In the genomic region with DNA sequence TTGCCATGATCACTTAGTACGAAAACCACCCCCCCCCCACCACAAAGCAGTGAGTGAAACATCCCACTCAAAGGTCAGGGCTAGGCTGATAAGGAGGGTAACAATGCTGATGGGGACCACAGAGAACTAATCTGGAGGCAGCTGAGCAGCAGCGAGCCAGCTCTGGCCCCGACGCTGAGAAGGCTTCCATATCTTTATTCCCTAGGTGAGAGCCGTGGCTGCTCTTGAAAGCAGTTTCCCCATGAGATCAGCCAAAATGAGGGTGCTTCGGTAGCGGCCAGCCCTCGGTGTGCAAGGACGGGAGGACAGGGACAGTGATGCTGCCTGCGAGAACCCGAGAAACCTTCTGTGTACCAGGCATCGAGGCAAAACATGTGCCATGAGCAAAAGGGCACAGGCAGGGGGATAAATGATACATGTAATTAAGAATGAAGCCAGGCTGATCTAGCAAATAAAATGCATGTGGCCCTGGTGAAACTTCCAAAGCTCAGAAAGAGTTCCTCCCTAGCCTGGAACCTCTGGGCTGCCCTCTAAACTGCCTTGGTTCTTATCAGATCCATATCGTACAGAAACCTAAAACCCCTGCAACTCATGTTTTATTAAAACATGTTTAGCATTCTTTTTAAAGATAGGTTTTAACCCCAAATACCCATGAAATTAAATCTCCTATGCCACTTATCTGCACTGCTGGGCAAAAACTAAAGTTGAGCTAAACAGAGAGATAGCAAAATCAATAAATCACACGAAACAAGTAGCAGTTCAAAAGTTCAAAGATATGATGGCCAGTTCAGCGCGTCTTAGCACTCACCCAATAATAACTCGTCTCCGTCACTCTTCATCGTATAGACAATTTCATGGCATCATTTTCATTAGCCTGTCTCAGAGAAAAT, we compare ENCODE assay signal across 1 cellular context.
TF ChIP-seq lines count a peak whose summit lies in the region.

No MANE protein-coding gene starts in this region.

TF ChIP-seq in HepG2, 621 proteins besides CTCF, POLR2A, EP300 and RAD21 (continued from another document and continues in another):
- TF ChIP-seq CREB1 (IDR thresholded peaks at IDR 0.05) (no peak), CREB1 (CRISPR knock-in tag; IDR thresholded peaks at IDR 0.05) (0 out of 2 replicates have a peak, but pooled peaks have one; percentile 10), DPF2 (CRISPR knock-in tag; IDR thresholded peaks at IDR 0.05; ENCODE audit: borderline replicate concordance, low read depth) (0 out of 2 replicates have a peak, but pooled peaks have one; percentile 15), SOX5 (CRISPR knock-in tag; IDR thresholded peaks at IDR 0.05; ENCODE audit: borderline replicate concordance) (0 out of 2 replicates have a peak, but pooled peaks have one; percentile 57), HNF4G (IDR thresholded peaks at IDR 0.05; ENCODE audit: borderline replicate concordance, low read depth, low read length) (peak; percentile 62; the same call in 1 of the 2 replicates), HNF4G (CRISPR knock-in tag; IDR thresholded peaks at IDR 0.05; ENCODE audit: borderline replicate concordance, low read depth) (peak; percentile 31; the same call in 1 of the 2 replicates), ZNF782 (CRISPR knock-in tag; IDR thresholded peaks at IDR 0.05; ENCODE audit: borderline replicate concordance) (0 out of 2 replicates have a peak, but pooled peaks have one; percentile 16), ISL2 (CRISPR knock-in tag; IDR thresholded peaks at IDR 0.05) (peak; percentile 61; the same call in 1 of the 2 replicates), NFYC (CRISPR knock-in tag; IDR thresholded peaks at IDR 0.05) (no peak), MTF2 (CRISPR knock-in tag; IDR thresholded peaks at IDR 0.05; ENCODE audit: borderline replicate concordance) (no peak), ZC3H4 (CRISPR knock-in tag; IDR thresholded peaks at IDR 0.05; ENCODE audit: borderline replicate concordance) (no peak), ZBTB7B (CRISPR knock-in tag; IDR thresholded peaks at IDR 0.05) (0 out of 2 replicates have a peak, but pooled peaks have one; percentile 17), SP140L (CRISPR knock-in tag; IDR thresholded peaks at IDR 0.05; ENCODE audit: borderline replicate concordance) (no peak), RXRA (CRISPR knock-in tag; IDR thresholded peaks at IDR 0.05) (no peak), ZNF3 (CRISPR knock-in tag; IDR thresholded peaks at IDR 0.05) (no peak), POLR2AphosphoS5 (IDR thresholded peaks at IDR 0.05; ENCODE audit: low read depth, low read length) (no peak), ZNF10 (CRISPR knock-in tag; IDR thresholded peaks at IDR 0.05; ENCODE audit: borderline replicate concordance, low read depth) (no peak), HDAC6 (IDR thresholded peaks at IDR 0.05; ENCODE audit: low read depth, low read length) (no peak), IKZF4 (CRISPR knock-in tag; IDR thresholded peaks at IDR 0.05; ENCODE audit: borderline replicate concordance, low read depth, not compliant biosample characterization) (no peak), ZNF230 (CRISPR knock-in tag; IDR thresholded peaks at IDR 0.05) (no peak), ATF7 (IDR thresholded peaks at IDR 0.05) (no peak), ATF7 (CRISPR knock-in tag; IDR thresholded peaks at IDR 0.05) (no peak), ZNF746 (CRISPR knock-in tag; IDR thresholded peaks at IDR 0.05) (no peak), ZNF546 (CRISPR knock-in tag; conservative IDR thresholded peaks at IDR 0.05) (no peak), ZNF180 (CRISPR knock-in tag; IDR thresholded peaks at IDR 0.05; ENCODE audit: borderline replicate concordance, low read depth) (no peak), JUN (CRISPR knock-in tag; IDR thresholded peaks at IDR 0.05) (no peak), PCBP1 (IDR thresholded peaks at IDR 0.05; ENCODE audit: borderline replicate concordance, low read depth, low read length) (no peak), IRF2 (CRISPR knock-in tag; IDR thresholded peaks at IDR 0.05) (no peak), ONECUT2 (CRISPR knock-in tag; IDR thresholded peaks at IDR 0.05) (peak; percentile 92)
- TF ChIP-seq, protein P1, sequence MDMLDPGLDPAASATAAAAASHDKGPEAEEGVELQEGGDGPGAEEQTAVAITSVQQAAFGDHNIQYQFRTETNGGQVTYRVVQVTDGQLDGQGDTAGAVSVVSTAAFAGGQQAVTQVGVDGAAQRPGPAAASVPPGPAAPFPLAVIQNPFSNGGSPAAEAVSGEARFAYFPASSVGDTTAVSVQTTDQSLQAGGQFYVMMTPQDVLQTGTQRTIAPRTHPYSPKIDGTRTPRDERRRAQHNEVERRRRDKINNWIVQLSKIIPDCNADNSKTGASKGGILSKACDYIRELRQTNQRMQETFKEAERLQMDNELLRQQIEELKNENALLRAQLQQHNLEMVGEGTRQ (IDR thresholded peaks at IDR 0.05; ENCODE audit: low read depth, low read length), result no peak
- TF ChIP-seq, protein P1 (CRISPR knock-in tag; IDR thresholded peaks at IDR 0.05; ENCODE audit: borderline replicate concordance), result no peak
- TF ChIP-seq, protein P2, sequence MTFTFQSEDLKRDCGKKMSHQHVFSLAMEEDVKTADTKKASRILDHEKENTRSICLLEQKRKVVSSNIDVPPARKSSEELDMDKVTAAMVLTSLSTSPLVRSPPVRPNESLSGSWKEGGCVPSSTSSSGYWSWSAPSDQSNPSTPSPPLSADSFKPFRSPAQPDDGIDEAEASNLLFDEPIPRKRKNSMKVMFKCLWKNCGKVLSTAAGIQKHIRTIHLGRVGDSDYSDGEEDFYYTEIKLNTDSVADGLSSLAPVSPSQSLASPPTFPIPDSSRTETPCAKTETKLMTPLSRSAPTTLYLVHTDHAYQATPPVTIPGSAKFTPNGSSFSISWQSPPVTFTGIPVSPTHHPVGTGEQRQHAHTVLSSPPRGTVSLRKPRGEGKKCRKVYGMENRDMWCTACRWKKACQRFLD (CRISPR knock-in tag; IDR thresholded peaks at IDR 0.05; ENCODE audit: borderline replicate concordance), result no peak
- TF ChIP-seq, protein P3, sequence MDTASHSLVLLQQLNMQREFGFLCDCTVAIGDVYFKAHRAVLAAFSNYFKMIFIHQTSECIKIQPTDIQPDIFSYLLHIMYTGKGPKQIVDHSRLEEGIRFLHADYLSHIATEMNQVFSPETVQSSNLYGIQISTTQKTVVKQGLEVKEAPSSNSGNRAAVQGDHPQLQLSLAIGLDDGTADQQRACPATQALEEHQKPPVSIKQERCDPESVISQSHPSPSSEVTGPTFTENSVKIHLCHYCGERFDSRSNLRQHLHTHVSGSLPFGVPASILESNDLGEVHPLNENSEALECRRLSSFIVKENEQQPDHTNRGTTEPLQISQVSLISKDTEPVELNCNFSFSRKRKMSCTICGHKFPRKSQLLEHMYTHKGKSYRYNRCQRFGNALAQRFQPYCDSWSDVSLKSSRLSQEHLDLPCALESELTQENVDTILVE (CRISPR knock-in tag; IDR thresholded peaks at IDR 0.05), result no peak
- TF ChIP-seq, protein P4, sequence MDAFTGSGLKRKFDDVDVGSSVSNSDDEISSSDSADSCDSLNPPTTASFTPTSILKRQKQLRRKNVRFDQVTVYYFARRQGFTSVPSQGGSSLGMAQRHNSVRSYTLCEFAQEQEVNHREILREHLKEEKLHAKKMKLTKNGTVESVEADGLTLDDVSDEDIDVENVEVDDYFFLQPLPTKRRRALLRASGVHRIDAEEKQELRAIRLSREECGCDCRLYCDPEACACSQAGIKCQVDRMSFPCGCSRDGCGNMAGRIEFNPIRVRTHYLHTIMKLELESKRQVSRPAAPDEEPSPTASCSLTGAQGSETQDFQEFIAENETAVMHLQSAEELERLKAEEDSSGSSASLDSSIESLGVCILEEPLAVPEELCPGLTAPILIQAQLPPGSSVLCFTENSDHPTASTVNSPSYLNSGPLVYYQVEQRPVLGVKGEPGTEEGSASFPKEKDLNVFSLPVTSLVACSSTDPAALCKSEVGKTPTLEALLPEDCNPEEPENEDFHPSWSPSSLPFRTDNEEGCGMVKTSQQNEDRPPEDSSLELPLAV (CRISPR knock-in tag; conservative IDR thresholded peaks at IDR 0.05; ENCODE audit: low read depth), result no peak
- TF ChIP-seq, protein P5, sequence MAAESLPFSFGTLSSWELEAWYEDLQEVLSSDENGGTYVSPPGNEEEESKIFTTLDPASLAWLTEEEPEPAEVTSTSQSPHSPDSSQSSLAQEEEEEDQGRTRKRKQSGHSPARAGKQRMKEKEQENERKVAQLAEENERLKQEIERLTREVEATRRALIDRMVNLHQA (CRISPR knock-in tag; IDR thresholded peaks at IDR 0.05), result no peak
- TF ChIP-seq, protein P6, sequence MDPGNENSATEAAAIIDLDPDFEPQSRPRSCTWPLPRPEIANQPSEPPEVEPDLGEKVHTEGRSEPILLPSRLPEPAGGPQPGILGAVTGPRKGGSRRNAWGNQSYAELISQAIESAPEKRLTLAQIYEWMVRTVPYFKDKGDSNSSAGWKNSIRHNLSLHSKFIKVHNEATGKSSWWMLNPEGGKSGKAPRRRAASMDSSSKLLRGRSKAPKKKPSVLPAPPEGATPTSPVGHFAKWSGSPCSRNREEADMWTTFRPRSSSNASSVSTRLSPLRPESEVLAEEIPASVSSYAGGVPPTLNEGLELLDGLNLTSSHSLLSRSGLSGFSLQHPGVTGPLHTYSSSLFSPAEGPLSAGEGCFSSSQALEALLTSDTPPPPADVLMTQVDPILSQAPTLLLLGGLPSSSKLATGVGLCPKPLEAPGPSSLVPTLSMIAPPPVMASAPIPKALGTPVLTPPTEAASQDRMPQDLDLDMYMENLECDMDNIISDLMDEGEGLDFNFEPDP (CRISPR knock-in tag; conservative IDR thresholded peaks at IDR 0.05), result no peak
- TF ChIP-seq, protein P7, sequence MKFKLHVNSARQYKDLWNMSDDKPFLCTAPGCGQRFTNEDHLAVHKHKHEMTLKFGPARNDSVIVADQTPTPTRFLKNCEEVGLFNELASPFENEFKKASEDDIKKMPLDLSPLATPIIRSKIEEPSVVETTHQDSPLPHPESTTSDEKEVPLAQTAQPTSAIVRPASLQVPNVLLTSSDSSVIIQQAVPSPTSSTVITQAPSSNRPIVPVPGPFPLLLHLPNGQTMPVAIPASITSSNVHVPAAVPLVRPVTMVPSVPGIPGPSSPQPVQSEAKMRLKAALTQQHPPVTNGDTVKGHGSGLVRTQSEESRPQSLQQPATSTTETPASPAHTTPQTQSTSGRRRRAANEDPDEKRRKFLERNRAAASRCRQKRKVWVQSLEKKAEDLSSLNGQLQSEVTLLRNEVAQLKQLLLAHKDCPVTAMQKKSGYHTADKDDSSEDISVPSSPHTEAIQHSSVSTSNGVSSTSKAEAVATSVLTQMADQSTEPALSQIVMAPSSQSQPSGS (CRISPR knock-in tag; IDR thresholded peaks at IDR 0.05), result no peak
- TF ChIP-seq, protein P8, sequence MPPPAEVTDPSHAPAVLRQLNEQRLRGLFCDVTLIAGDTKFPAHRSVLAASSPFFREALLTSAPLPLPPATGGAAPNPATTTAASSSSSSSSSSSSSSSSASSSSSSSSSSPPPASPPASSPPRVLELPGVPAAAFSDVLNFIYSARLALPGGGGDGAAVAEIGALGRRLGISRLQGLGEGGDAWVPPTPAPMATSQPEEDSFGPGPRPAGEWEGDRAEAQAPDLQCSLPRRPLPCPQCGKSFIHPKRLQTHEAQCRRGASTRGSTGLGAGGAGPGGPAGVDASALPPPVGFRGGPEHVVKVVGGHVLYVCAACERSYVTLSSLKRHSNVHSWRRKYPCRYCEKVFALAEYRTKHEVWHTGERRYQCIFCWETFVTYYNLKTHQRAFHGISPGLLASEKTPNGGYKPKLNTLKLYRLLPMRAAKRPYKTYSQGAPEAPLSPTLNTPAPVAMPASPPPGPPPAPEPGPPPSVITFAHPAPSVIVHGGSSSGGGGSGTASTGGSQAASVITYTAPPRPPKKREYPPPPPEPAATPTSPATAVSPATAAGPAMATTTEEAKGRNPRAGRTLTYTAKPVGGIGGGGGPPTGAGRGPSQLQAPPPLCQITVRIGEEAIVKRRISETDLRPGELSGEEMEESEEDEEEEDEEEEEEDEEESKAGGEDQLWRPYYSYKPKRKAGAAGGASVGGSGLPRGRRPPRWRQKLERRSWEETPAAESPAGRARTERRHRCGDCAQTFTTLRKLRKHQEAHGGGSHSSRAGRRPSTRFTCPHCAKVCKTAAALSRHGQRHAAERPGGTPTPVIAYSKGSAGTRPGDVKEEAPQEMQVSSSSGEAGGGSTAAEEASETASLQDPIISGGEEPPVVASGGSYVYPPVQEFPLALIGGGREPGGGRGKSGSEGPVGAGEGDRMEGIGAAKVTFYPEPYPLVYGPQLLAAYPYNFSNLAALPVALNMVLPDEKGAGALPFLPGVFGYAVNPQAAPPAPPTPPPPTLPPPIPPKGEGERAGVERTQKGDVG (CRISPR knock-in tag; IDR thresholded peaks at IDR 0.05; ENCODE audit: borderline replicate concordance), result no peak
